In genomic region chr6:127515234-127515793, GRCh38 we compare ENCODE assay signal across 1 cellular context.
TF ChIP-seq lines count a peak whose summit lies in the region.

No MANE protein-coding gene starts in this region.

TF ChIP-seq in HepG2, 621 proteins besides CTCF, POLR2A, EP300 and RAD21 (continued from another document):
- TF ChIP-seq SNAPC4 (CRISPR knock-in tag; IDR thresholded peaks at IDR 0.05) (0 out of 2 replicates have a peak, but pooled peaks have one; percentile 19), ZNF282 (IDR thresholded peaks at IDR 0.05; ENCODE audit: partially characterized antibody) (no peak)
